ENCODE assay signal across 7 cellular contexts in genomic region chr6:87700351-87700728, GRCh38. TPM values are rescaled to one million over a fixed set of nuclear protein-coding genes. Genes with fewer than 3 reads are reported as not detected.
DNase-seq lines count a peak whose midpoint lies in the region; ATAC-seq and TF ChIP-seq lines count a peak whose summit lies in the region.

No MANE protein-coding gene starts in this region.

- H2AFZ ChIP-seq in hepatocyte, result no peak overlapping the region

- WGBS in hepatocyte (ENCODE audit: low lambda C conversion rate, missing lambda C conversion rate), result 3% methylated on average over 1 of the region's 1 CpG

- peaks cover 66% of the 10 kb centered on the region for H3K79me2 ChIP-seq in hepatocyte

- H3K9me2 ChIP-seq in hepatocyte (replicated peaks; ENCODE audit: insufficient read depth), result no peaks in the 10 kb centered on the region

- no peak for DNase-seq in HFFc6
- DNase-seq in WTC11 (ENCODE audit: low spot score), result no peak
- DNase-seq in hepatocyte (ENCODE audit: low spot score), result no peak
- DNase-seq in HPDE6-E6E7 (ENCODE audit: extremely low spot score), result no peak
- DNase-seq in occipital lobe (lab: John Stamatoyannopoulos, UW), result no peak

- H3K4me1 Mint-ChIP-seq in HFFc6 (ENCODE audit: low read depth), result peaks cover 47% of the 10 kb centered on the region
- H3K4me1 Mint-ChIP-seq in WTC11, result peaks cover 27% of the 10 kb centered on the region

- H3K36me3 Mint-ChIP-seq in HFFc6 (ENCODE audit: low read depth) (peaks cover 26% of the 10 kb centered on the region), WTC11 (peaks cover 24% of the 10 kb centered on the region)

- H3K27ac Mint-ChIP-seq in HFFc6 (peak overlapping the region; percentile 99), WTC11 (peak overlapping the region; percentile 95)

- H3K36me3 ChIP-seq in hepatocyte (replicated peaks; ENCODE audit: insufficient read depth, low read depth), result no peaks in the 10 kb centered on the region

- POLR2A ChIA-PET in WTC11 (lab: Charles Lee), result no interaction called here

- H3K4me3 ChIP-seq in hepatocyte (peak overlapping the region; percentile 93), skin epidermis (peak overlapping the region; percentile 65 to 98 (median 79))

- no peak for TF ChIP-seq CTCF in HFFc6 (IDR thresholded peaks at IDR 0.05)
- no peak for TF ChIP-seq CTCF in WTC11 (IDR thresholded peaks at IDR 0.05)
- no peak for TF ChIP-seq CTCF in hepatocyte (IDR thresholded peaks at IDR 0.05; ENCODE audit: poor library complexity)

- H3K9me3 Mint-ChIP-seq in HFFc6, result no peaks in the 10 kb centered on the region
- H3K9me3 Mint-ChIP-seq in WTC11, result no peaks in the 10 kb centered on the region

- no peaks in the 10 kb centered on the region for H3K27me3 ChIP-seq in hepatocyte

- peaks cover 15% of the 10 kb centered on the region for H3K4me1 ChIP-seq in hepatocyte (ENCODE audit: insufficient read depth)

- CTCF ChIA-PET in WTC11 (lab: Charles Lee), result no interaction called here

- peaks cover 2% of the 10 kb centered on the region; the same call in 1 of the 2 replicates for H3K27me3 Mint-ChIP-seq in HFFc6 (ENCODE audit: insufficient read depth)
- no peaks in the 10 kb centered on the region for H3K27me3 Mint-ChIP-seq in WTC11 (ENCODE audit: low read depth)

- peaks cover 58% of the 10 kb centered on the region for H4K20me1 ChIP-seq in hepatocyte (ENCODE audit: insufficient read depth, poor library complexity, severe bottlenecking)

- H3K4me2 ChIP-seq in hepatocyte, result peak overlapping the region; percentile 74

- ATAC-seq in WTC11 (no peak), GM21390 (IDR thresholded peaks at IDR 0.05; ENCODE audit: unreplicated experiment) (no peak)

- peak overlapping the region; percentile 97 for H3K27ac ChIP-seq in hepatocyte
- peak overlapping the region in 20 of 21 experiments; percentile 90 to 99 (median 98) for H3K27ac ChIP-seq in skin epidermis

- H3K4me3 Mint-ChIP-seq in HFFc6 (peak overlapping the region; percentile 100), WTC11 (peak overlapping the region; percentile 98)

- no peaks in the 10 kb centered on the region for H3K9me3 ChIP-seq in hepatocyte (ENCODE audit: low read depth)

TF ChIP-seq in WTC11, 78 proteins besides CTCF, POLR2A, EP300 and RAD21:
- TF ChIP-seq KAT7 (CRISPR knock-in tag; IDR thresholded peaks at IDR 0.05; ENCODE audit: borderline replicate concordance) (no peak), JAZF1 (CRISPR knock-in tag; IDR thresholded peaks at IDR 0.05) (no peak), ZNF512 (CRISPR knock-in tag; IDR thresholded peaks at IDR 0.05; ENCODE audit: borderline replicate concordance) (no peak), CREM (CRISPR knock-in tag; IDR thresholded peaks at IDR 0.05) (no peak)
- TF ChIP-seq, protein P1, sequence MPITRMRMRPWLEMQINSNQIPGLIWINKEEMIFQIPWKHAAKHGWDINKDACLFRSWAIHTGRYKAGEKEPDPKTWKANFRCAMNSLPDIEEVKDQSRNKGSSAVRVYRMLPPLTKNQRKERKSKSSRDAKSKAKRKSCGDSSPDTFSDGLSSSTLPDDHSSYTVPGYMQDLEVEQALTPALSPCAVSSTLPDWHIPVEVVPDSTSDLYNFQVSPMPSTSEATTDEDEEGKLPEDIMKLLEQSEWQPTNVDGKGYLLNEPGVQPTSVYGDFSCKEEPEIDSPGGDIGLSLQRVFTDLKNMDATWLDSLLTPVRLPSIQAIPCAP (CRISPR knock-in tag; IDR thresholded peaks at IDR 0.05), result no peak

RNA-seq across cellular contexts. Expression of gene AKIRIN2, which starts 1.7 kb away (rescaled TPM):
- total RNA-seq in HFFc6 (2021; fragmentation: NEBNext Ultra II Directional; extraction: Animal tissue kit (Norgen Biotek cat#: 25700)), result 10 to 100 TPM; 47.0 to 63.1 (median 55.8) TPM
- total RNA-seq in WTC11 (2021), result 81.4 to 90.2 TPM (median 88.6 TPM) in 3 replicates
- total RNA-seq in hepatocyte, result 12.7 and 24.2 TPM in 2 replicates
- 39.9 and 49.6 TPM in 2 replicates for polyA plus RNA-seq in hepatocyte
- 68.8 TPM for total RNA-seq in occipital lobe
